Comparison of ENCODE assay signal across 15 cellular contexts in genomic region chr14:105063041-105063440, GRCh38. TPM values are rescaled to one million over a fixed set of nuclear protein-coding genes. Genes with fewer than 3 reads are reported as not detected.
DNase-seq lines count a peak whose midpoint lies in the region; ATAC-seq and TF ChIP-seq lines count a peak whose summit lies in the region.
"Had no signal": no experiment of that assay in that cellular context is flagged by ENCODE, and none has a peak within 500 bp of the region (broad histone marks: within the 10 kb centered on the region; RNA-seq: fewer than 3 reads in every experiment).

No MANE protein-coding gene starts in this region.

- H3K4me1 ChIP-seq in spleen (peaks cover 68 to 100% (median 91%) of the 10 kb centered on the region in 6 donors), vagina (peaks cover 16% of the 10 kb centered on the region)

- WGBS in spleen, 5 donors: 68 to 81% (median 78%) methylated on average over 11 of the region's 11 CpGs

- no peak for TF ChIP-seq CTCF in GM12875 (IDR thresholded peaks at IDR 0.05; ENCODE audit: borderline replicate concordance, insufficient read depth, low read depth, low read length)
- no peak for TF ChIP-seq CTCF in spleen (IDR thresholded peaks at IDR 0.05 in 8 of 11, conservative IDR thresholded peaks at IDR 0.05 in 3 of 11)
- TF ChIP-seq CTCF in vagina (IDR thresholded peaks at IDR 0.05): no peak

- intact Hi-C loops in spleen (cut with DNase I; ENCODE audit: low total_unique reads) (no loop called here), vagina (cut with DNase I) (no loop called here)

- H3K9me3 ChIP-seq in spleen: no peaks in the 10 kb centered on the region
- no peaks in the 10 kb centered on the region for H3K9me3 ChIP-seq in vagina

- H3K27me3 ChIP-seq in spleen (replicated peaks in 1 of 7): no peaks in the 10 kb centered on the region
- no peaks in the 10 kb centered on the region for H3K27me3 ChIP-seq in vagina

- peak; percentile 46 for DNase-seq in activated CD8-positive, alpha-beta memory T cell treated with anti-CD3 and anti-CD28 coated beads, Interleukin-2, amount 50 U/mL, for 48 hours
- DNase-seq in activated CD8-positive, alpha-beta memory T cell treated with anti-CD3 and anti-CD28 coated beads, Interleukin-2, amount 50 U/mL, for 4 hours: no peak
- DNase-seq in activated naive CD8-positive, alpha-beta T cell treated with anti-CD3 and anti-CD28 coated beads, Interleukin-2, amount 10 ng/mL, durations not matched to agents 7 days and 5 days: no peak
- DNase-seq in spleen (peak; percentile 70), vagina (ENCODE audit: extremely low spot score in 2 of 2) (no peak), epidermal melanocyte (ENCODE audit: insufficient read length, low spot score) (no peak)
- DNase-seq: aorta, NCI-H187 treated with DMSO at 0.1 percent for 48 hours, NCI-H526 treated with DMSO at 0.1 percent for 48 hours, nucleus accumbens, T1000 had no signal

- TF ChIP-seq POLR2A in spleen (IDR thresholded peaks at IDR 0.05): no peak
- no peak for TF ChIP-seq POLR2A in vagina (IDR thresholded peaks at IDR 0.05)

- H3K36me3 ChIP-seq in spleen (peaks cover 0 to 9% (median 0%) of the 10 kb centered on the region in 6 donors), vagina (no peaks in the 10 kb centered on the region)

- no peaks in the 10 kb centered on the region for H3K9me3 Mint-ChIP-seq in activated naive CD8-positive, alpha-beta T cell treated with anti-CD3 and anti-CD28 coated beads, Interleukin-2, amount 10 ng/mL, durations not matched to agents 7 days and 5 days

- peaks cover 40% of the 10 kb centered on the region for H3K4me1 Mint-ChIP-seq in activated naive CD8-positive, alpha-beta T cell treated with anti-CD3 and anti-CD28 coated beads, Interleukin-2, amount 10 ng/mL, durations not matched to agents 7 days and 5 days

- H3K27ac ChIP-seq in spleen (peak overlapping the region; percentile 37 to 97 (median 94)), vagina (no peak overlapping the region)

- H3K4me3 ChIP-seq in GM12875 (ENCODE audit: low read depth, low read length): peak overlapping the region; percentile 18
- peak overlapping the region in 4 of 8 donors; percentile 47 to 74 (median 52) for H3K4me3 ChIP-seq in spleen
- H3K4me3 ChIP-seq in vagina: no peak overlapping the region
- H3K4me3 ChIP-seq: coronary artery had no signal

- no peaks in the 10 kb centered on the region for H3K27me3 Mint-ChIP-seq in activated naive CD8-positive, alpha-beta T cell treated with anti-CD3 and anti-CD28 coated beads, Interleukin-2, amount 10 ng/mL, durations not matched to agents 7 days and 5 days

- peak overlapping the region; percentile 89 for H3K4me3 Mint-ChIP-seq in activated naive CD8-positive, alpha-beta T cell treated with anti-CD3 and anti-CD28 coated beads, Interleukin-2, amount 10 ng/mL, durations not matched to agents 7 days and 5 days

- H3K27ac Mint-ChIP-seq in activated naive CD8-positive, alpha-beta T cell treated with anti-CD3 and anti-CD28 coated beads, Interleukin-2, amount 10 ng/mL, durations not matched to agents 7 days and 5 days: peak overlapping the region; percentile 89

- no peak for ATAC-seq in activated naive CD8-positive, alpha-beta T cell treated with anti-CD3 and anti-CD28 coated beads, Interleukin-2, amount 10 ng/mL, durations not matched to agents 7 days and 5 days (ENCODE audit: low read depth)
- no peak for ATAC-seq in HG03432 (IDR thresholded peaks at IDR 0.05; ENCODE audit: unreplicated experiment)

- peaks cover 19% of the 10 kb centered on the region for H3K36me3 Mint-ChIP-seq in activated naive CD8-positive, alpha-beta T cell treated with anti-CD3 and anti-CD28 coated beads, Interleukin-2, amount 10 ng/mL, durations not matched to agents 7 days and 5 days

- POLR2A ChIA-PET in activated naive CD8-positive, alpha-beta T cell treated with anti-CD3 and anti-CD28 coated beads, Interleukin-2, amount 10 ng/mL, durations not matched to agents 7 days and 5 days (lab: Charles Lee): interaction anchor here (3.4 to 12.0 kb wide), 3 partner anchors 11 to 43 kb away, joined by 15 to 176 read pairs (median 62); partner anchors contain the start of gene CDCA4

RNA-seq across cellular contexts. Expression of gene GPR132, which starts 2.2 kb away (rescaled TPM):
- total RNA-seq in activated naive CD8-positive, alpha-beta T cell treated with anti-CD3 and anti-CD28 coated beads, Interleukin-2, amount 10 ng/mL, durations not matched to agents 7 days and 5 days: 10 to 100 TPM; 43.5 to 46.6 TPM
- total RNA-seq in spleen (10 to 100 TPM; 17.5 to 33.7 (median 23.1) TPM), vagina (9.1 TPM)
- 1 to 10 TPM; 5.0 to 9.0 (median 5.8) TPM for polyA plus RNA-seq in spleen
- polyA plus RNA-seq: fibroblast of lung had no signal

RNA-seq across cellular contexts. Expression of gene CDCA4, which starts 42.2 kb away (rescaled TPM):
- total RNA-seq in activated naive CD8-positive, alpha-beta T cell treated with anti-CD3 and anti-CD28 coated beads, Interleukin-2, amount 10 ng/mL, durations not matched to agents 7 days and 5 days: 10 to 100 TPM; 51.7 to 53.3 TPM
- total RNA-seq in spleen (10 to 100 TPM in 2 of 7 donors, 1 to 10 TPM in 5; 6.5 to 15.1 (median 8.7) TPM), vagina (15.2 TPM)
- 10 to 100 TPM in 1 of 3 donors, 1 to 10 TPM in 2; 5.8 to 10.5 (median 8.5) TPM for polyA plus RNA-seq in spleen

Comparison
In these comparisons a context has a peak if more than half of its experiments do, and no peak if none do; other contexts are left out.
1. DNase-seq: peak in activated CD8-positive, alpha-beta memory T cell treated with anti-CD3 and anti-CD28 coated beads, Interleukin-2, amount 50 U/mL, for 48 hours (single experiment) and spleen (single experiment); none in activated CD8-positive, alpha-beta memory T cell treated with anti-CD3 and anti-CD28 coated beads, Interleukin-2, amount 50 U/mL, for 4 hours (single experiment), activated naive CD8-positive, alpha-beta T cell treated with anti-CD3 and anti-CD28 coated beads, Interleukin-2, amount 10 ng/mL, durations not matched to agents 7 days and 5 days (single experiment), vagina (0 of 2) and epidermal melanocyte (single experiment).